ENCODE assay signal across 13 cellular contexts in genomic region chr14:75714993-75715392, GRCh38.
"Had no signal": no experiment of that assay in that cellular context is flagged by ENCODE, and none has a peak within 500 bp of the region (broad histone marks: within the 10 kb centered on the region; RNA-seq: fewer than 3 reads in every experiment).

No MANE protein-coding gene starts in this region.

- H3K79me2 ChIP-seq: hepatocyte had no signal

- H3K27me3 ChIP-seq: hepatocyte, left lung, tibial artery had no signal

- DNase-seq: activated naive CD4-positive, alpha-beta T cell; activated naive CD8-positive, alpha-beta T cell treated with anti-CD3 and anti-CD28 coated beads, Interleukin-2, amount 10 ng/mL, durations not matched to agents 7 days and 5 days; anterior cingulate cortex; endodermal cell; left lung; mesendoderm; nephron progenitor cell; occipital lobe; tibial artery had no signal

- H3K4me2 ChIP-seq: hepatocyte had no signal

- H3K27ac ChIP-seq: tibial artery had no signal

- H3K9me3 ChIP-seq: left lung, tibial artery had no signal

- H2AFZ ChIP-seq: hepatocyte had no signal

- ATAC-seq: activated CD4-positive, CD25-positive, alpha-beta regulatory T cell treated with anti-CD3 and anti-CD28 coated beads, Interleukin-2, amount 50 U/mL, for 24 hours; left lung; sciatic nerve; stimulated activated effector memory CD8-positive, alpha-beta T cell treated with anti-CD3 and anti-CD28 coated beads, Interleukin-12 subunit alpha, Interleukin-12 subunit beta, amount 100 ng/mL, for 72 hours had no signal

- H3K4me3 ChIP-seq: hepatocyte, left lung, tibial artery had no signal
